ENCODE assay signal across 15 cellular contexts in the genomic region with DNA sequence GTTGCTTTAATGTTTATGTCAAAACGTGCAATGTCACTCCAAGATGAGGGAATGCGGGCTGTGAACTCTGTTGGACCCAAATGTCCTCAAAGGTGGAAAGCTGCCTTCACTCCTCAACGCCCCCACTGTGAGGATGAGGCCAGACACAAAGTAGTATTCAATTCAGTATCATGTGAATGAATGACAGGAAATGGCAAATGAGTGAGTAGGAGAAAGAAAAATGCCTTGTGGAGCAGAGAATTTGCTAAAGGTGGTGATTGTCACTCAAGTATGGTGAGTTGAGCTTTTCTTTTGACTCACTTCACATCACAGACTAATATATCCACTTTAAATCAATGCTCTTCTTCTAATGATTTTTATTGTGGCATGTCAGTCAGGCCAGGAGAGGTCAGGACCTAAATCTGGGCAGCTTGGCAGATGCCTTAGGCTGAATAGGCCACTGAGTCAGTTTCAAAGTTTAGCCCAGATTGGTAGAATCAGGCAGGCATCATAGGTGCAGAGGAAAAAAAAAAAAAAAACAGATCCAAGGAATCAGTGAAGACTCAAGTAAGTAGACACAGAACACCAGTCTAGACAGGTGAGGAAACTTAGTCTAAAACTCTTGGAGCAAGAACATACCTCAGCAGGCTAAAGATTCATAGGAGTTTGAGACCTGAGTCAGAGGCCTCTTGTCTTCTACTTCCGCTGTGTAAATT.
DNase-seq lines count a peak whose midpoint lies in the region; ATAC-seq and TF ChIP-seq lines count a peak whose summit lies in the region.
"Had no signal": no experiment of that assay in that cellular context is flagged by ENCODE, and none has a peak within 500 bp of the region (broad histone marks: within the 10 kb centered on the region; RNA-seq: fewer than 3 reads in every experiment).

No MANE protein-coding gene starts in this region.

- no peak overlapping the region for H3K4me3 ChIP-seq in RWPE2 (ENCODE audit: severe bottlenecking)
- H3K4me3 ChIP-seq: colonic mucosa, GM12878, upper lobe of left lung had no signal

- H3K27me3 ChIP-seq in RWPE2 (ENCODE audit: insufficient read depth, poor library complexity, severe bottlenecking), result no peaks in the 10 kb centered on the region
- H3K27me3 ChIP-seq: colonic mucosa, upper lobe of left lung had no signal

- H3K9me3 ChIP-seq in RWPE2 (ENCODE audit: severe bottlenecking), result peaks cover 7% of the 10 kb centered on the region
- H3K9me3 ChIP-seq: colonic mucosa had no signal

- peak overlapping the region in 1 of 2 donors; percentile 33 for H3K4me3 Mint-ChIP-seq in stimulated activated naive CD8-positive, alpha-beta T cell treated with anti-CD3 and anti-CD28 coated beads, Interleukin-15, amount 100 ng/mL, for 72 hours

- H3K36me3 ChIP-seq in RWPE2 (ENCODE audit: low read depth), result no peaks in the 10 kb centered on the region
- H3K36me3 ChIP-seq: colonic mucosa, upper lobe of left lung had no signal

- peaks cover 56% of the 10 kb centered on the region for H3K4me1 Mint-ChIP-seq in stimulated activated naive CD8-positive, alpha-beta T cell treated with anti-CD3 and anti-CD28 coated beads, Interleukin-15, amount 100 ng/mL, for 72 hours

- peaks cover 22 to 23% of the 10 kb centered on the region in 2 donors for H3K9me3 Mint-ChIP-seq in stimulated activated naive CD8-positive, alpha-beta T cell treated with anti-CD3 and anti-CD28 coated beads, Interleukin-15, amount 100 ng/mL, for 72 hours

- peaks cover 22% of the 10 kb centered on the region for H3K4me1 ChIP-seq in RWPE2 (ENCODE audit: insufficient read depth, poor library complexity, severe bottlenecking)
- H3K4me1 ChIP-seq: colonic mucosa had no signal

- H3K27me3 Mint-ChIP-seq in stimulated activated naive CD8-positive, alpha-beta T cell treated with anti-CD3 and anti-CD28 coated beads, Interleukin-15, amount 100 ng/mL, for 72 hours, result no peaks in the 10 kb centered on the region

- peak overlapping the region; percentile 84 for H3K27ac ChIP-seq in RWPE2 (ENCODE audit: poor library complexity, severe bottlenecking)
- peak overlapping the region; percentile 83 for H3K27ac ChIP-seq in epithelial cell of prostate
- H3K27ac ChIP-seq: colonic mucosa had no signal

- ATAC-seq in stimulated activated naive CD8-positive, alpha-beta T cell treated with anti-CD3 and anti-CD28 coated beads, Interleukin-15, Interleukin-2, amounts not matched to agents 100 U/mL and 50 U/mL, for 24 hours, result peak; percentile 11
- no peak for ATAC-seq in stimulated activated naive CD8-positive, alpha-beta T cell treated with anti-CD3 and anti-CD28 coated beads, Interleukin-15, amount 100 ng/mL, for 72 hours
- ATAC-seq in RWPE2 (ENCODE audit: low read depth) (peak; percentile 42; the same call in 1 of the 3 replicates), GM18867 (IDR thresholded peaks at IDR 0.05; ENCODE audit: unreplicated experiment) (no peak)
- ATAC-seq: GM12878, left cardiac atrium had no signal

- no peak for DNase-seq in stimulated activated naive CD8-positive, alpha-beta T cell treated with anti-CD3 and anti-CD28 coated beads, Interleukin-15, Interleukin-2, amounts not matched to agents 100 U/mL and 50 U/mL, for 24 hours
- DNase-seq in stimulated activated naive CD8-positive, alpha-beta T cell treated with anti-CD3 and anti-CD28 coated beads, Interleukin-15, amount 100 ng/mL, for 72 hours, result no peak
- DNase-seq in RWPE2 (ENCODE audit: low spot score) (no peak), epithelial cell of prostate (ENCODE audit: low read depth, low spot score) (no peak), C1 segment of cervical spinal cord (lab: John Stamatoyannopoulos, UW) (no peak), NCI-H2081 (lab: John Stamatoyannopoulos, UW) (no peak)
- no peak for DNase-seq in stimulated activated naive CD4-positive, alpha-beta T cell (lab: John Stamatoyannopoulos, UW)
- DNase-seq: colonic mucosa, DMS79 treated with DMSO at 0.1 percent for 48 hours, head of caudate nucleus, left cardiac atrium, NCI-H1092, upper lobe of left lung had no signal

- TF ChIP-seq CTCF in RWPE2 (IDR thresholded peaks at IDR 0.05; ENCODE audit: poor library complexity, severe bottlenecking), result no peak

- peak overlapping the region in 1 of 2 donors; percentile 60 for H3K27ac Mint-ChIP-seq in stimulated activated naive CD8-positive, alpha-beta T cell treated with anti-CD3 and anti-CD28 coated beads, Interleukin-15, amount 100 ng/mL, for 72 hours

Comparison
In these comparisons a context has a peak if more than half of its experiments do, and no peak if none do; other contexts are left out.
1. ATAC-seq: peak in stimulated activated naive CD8-positive, alpha-beta T cell treated with anti-CD3 and anti-CD28 coated beads, Interleukin-15, Interleukin-2, amounts not matched to agents 100 U/mL and 50 U/mL, for 24 hours (single experiment) and RWPE2 (single experiment); none in stimulated activated naive CD8-positive, alpha-beta T cell treated with anti-CD3 and anti-CD28 coated beads, Interleukin-15, amount 100 ng/mL, for 72 hours (single experiment) and GM18867 (single experiment).